8 cellular contexts compared by ENCODE assay signal in the genomic region with DNA sequence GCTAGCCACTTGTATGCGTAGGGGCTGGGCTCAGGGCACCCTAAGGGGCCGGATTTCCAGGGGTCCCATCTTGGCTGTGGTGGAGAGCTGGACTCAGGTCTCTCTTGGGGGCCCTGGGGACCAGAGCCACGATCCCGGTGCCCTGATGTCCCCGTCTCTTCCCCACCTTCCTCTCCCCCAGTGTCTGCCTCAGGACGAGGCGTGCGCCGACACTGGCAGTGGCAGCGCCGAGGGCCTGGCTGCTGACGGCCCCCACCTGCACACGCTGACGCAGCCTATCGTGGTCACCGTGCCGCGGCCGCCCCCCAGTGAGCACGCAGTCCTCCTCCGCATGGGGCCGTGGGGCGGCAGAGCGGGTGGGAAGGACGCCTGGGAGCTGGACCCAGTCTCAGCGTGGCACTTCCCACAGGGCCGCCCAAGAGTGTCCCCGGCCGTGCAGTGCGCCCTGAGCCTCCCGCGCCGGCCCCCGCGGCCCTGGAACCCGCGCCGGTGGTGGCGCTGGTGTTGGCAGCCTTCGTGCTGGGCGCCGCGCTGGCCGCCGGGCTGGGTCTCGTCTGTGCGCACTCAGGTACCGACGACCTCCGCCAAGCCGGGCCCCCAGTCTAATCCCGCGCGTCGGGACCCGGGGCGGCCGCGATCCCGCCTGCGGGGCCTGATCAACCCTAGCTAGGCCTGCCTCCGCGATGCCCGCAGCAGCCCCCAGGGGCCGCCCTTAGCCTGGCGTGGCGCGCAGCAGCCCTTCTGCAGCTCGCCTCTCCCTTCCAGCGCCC. TPM values are rescaled to one million over a fixed set of nuclear protein-coding genes. Genes with fewer than 3 reads are reported as not detected.
DNase-seq lines count a peak whose midpoint lies in the region; ATAC-seq and TF ChIP-seq lines count a peak whose summit lies in the region.

No MANE protein-coding gene starts in this region.

- H3K27me3 Mint-ChIP-seq in activated CD8-positive, alpha-beta T cell treated with anti-CD3 and anti-CD28 coated beads, Interleukin-2, amount 10 ng/mL, durations not matched to agents 7 days and 5 days (ENCODE audit: low read depth): peaks cover 30% of the 10 kb centered on the region

- H3K36me3 ChIP-seq in mucosa of descending colon (ENCODE audit: low read depth): no peaks in the 10 kb centered on the region
- peaks cover 8 to 22% (median 16%) of the 10 kb centered on the region in 3 donors for H3K36me3 ChIP-seq in tibial artery

- H3K4me1 Mint-ChIP-seq in activated CD8-positive, alpha-beta T cell treated with anti-CD3 and anti-CD28 coated beads, Interleukin-2, amount 10 ng/mL, durations not matched to agents 7 days and 5 days (ENCODE audit: low read depth): peaks cover 45% of the 10 kb centered on the region

- DNase-seq in GF-D8 (lab: John Stamatoyannopoulos, UW): peak; percentile 6
- DNase-seq in NCI-H1092 treated with DMSO at 0.1 percent for 48 hours (lab: John Stamatoyannopoulos, UW): peak; percentile 12
- DNase-seq in activated CD8-positive, alpha-beta T cell treated with anti-CD3 and anti-CD28 coated beads, Interleukin-2, amount 10 ng/mL, durations not matched to agents 7 days and 5 days: peak; percentile 68
- DNase-seq in effector CD8-positive, alpha-beta T cell (lab: John Stamatoyannopoulos, UW): peak; percentile 31
- DNase-seq in mucosa of descending colon: peak; percentile 63 to 76 (median 66)
- DNase-seq in tibial artery: peak in 1 of 2 donors; percentile 75
- DNase-seq in NAMALWA (ENCODE audit: low spot score): no peak

- peak overlapping the region; percentile 42 to 59 for H3K27ac ChIP-seq in tibial artery

- H3K9me3 Mint-ChIP-seq in activated CD8-positive, alpha-beta T cell treated with anti-CD3 and anti-CD28 coated beads, Interleukin-2, amount 10 ng/mL, durations not matched to agents 7 days and 5 days (ENCODE audit: insufficient read depth): no peaks in the 10 kb centered on the region

- H3K9me3 ChIP-seq in mucosa of descending colon (no peaks in the 10 kb centered on the region), tibial artery (no peaks in the 10 kb centered on the region)

- CTCF ChIA-PET in activated CD8-positive, alpha-beta T cell treated with anti-CD3 and anti-CD28 coated beads, Interleukin-2, amount 10 ng/mL, durations not matched to agents 7 days and 5 days (lab: Charles Lee): interaction anchor here (0.9 to 3.3 kb wide), 6 partner anchors 11 to 65 kb away, joined by 3 to 15 read pairs (median 7); a partner anchor contains a TSS

- H3K4me3 Mint-ChIP-seq in activated CD8-positive, alpha-beta T cell treated with anti-CD3 and anti-CD28 coated beads, Interleukin-2, amount 10 ng/mL, durations not matched to agents 7 days and 5 days: peak overlapping the region; percentile 69

- POLR2A ChIA-PET in activated CD8-positive, alpha-beta T cell treated with anti-CD3 and anti-CD28 coated beads, Interleukin-2, amount 10 ng/mL, durations not matched to agents 7 days and 5 days (lab: Charles Lee): interaction anchor here (1.1 to 1.6 kb wide), 4 partner anchors 9 to 287 kb away, joined by 3 to 6 read pairs (median 4); a partner anchor contains a TSS

- TF ChIP-seq CTCF in mucosa of descending colon (IDR thresholded peaks at IDR 0.05) (peak; percentile 60), tibial artery (IDR thresholded peaks at IDR 0.05) (peak; percentile 52 to 65)

- H3K4me1 ChIP-seq in mucosa of descending colon (ENCODE audit: low read depth) (peaks cover 51% of the 10 kb centered on the region), tibial artery (peaks cover 4 to 62% (median 55%) of the 10 kb centered on the region in 4 donors)

- peaks cover 0 to 58% of the 10 kb centered on the region in 2 donors for H3K27me3 ChIP-seq in tibial artery

- H3K4me3 ChIP-seq in mucosa of descending colon (no peak overlapping the region), tibial artery (peak overlapping the region; percentile 34 to 52)

- H3K36me3 Mint-ChIP-seq in activated CD8-positive, alpha-beta T cell treated with anti-CD3 and anti-CD28 coated beads, Interleukin-2, amount 10 ng/mL, durations not matched to agents 7 days and 5 days (ENCODE audit: low read depth): peaks cover 11% of the 10 kb centered on the region

- no peak overlapping the region for H3K27ac Mint-ChIP-seq in activated CD8-positive, alpha-beta T cell treated with anti-CD3 and anti-CD28 coated beads, Interleukin-2, amount 10 ng/mL, durations not matched to agents 7 days and 5 days

- ATAC-seq in activated CD8-positive, alpha-beta T cell treated with anti-CD3 and anti-CD28 coated beads, Interleukin-2, amount 10 ng/mL, durations not matched to agents 7 days and 5 days: peak; percentile 24
- ATAC-seq in mucosa of descending colon (no peak), HG02884 (IDR thresholded peaks at IDR 0.05; ENCODE audit: unreplicated experiment) (no peak)

- intact Hi-C loops in mucosa of descending colon (cut with DNase I, micrococcal nuclease): no loop called here
- intact Hi-C loops in tibial artery (cut with DNase I; ENCODE audit: low total_unique reads): loop anchor here (5.0 kb wide), 1 partner anchor 85 kb away; no protein-coding TSS in a partner anchor

RNA-seq across cellular contexts. Expression of a gene that starts 2.7 kb away (rescaled TPM):
- 10 to 100 TPM; 18.6 to 19.0 TPM for total RNA-seq in activated CD8-positive, alpha-beta T cell treated with anti-CD3 and anti-CD28 coated beads, Interleukin-2, amount 10 ng/mL, durations not matched to agents 7 days and 5 days
- total RNA-seq in mucosa of descending colon: 10 to 100 TPM; 10.7 to 22.1 (median 14.7) TPM

RNA-seq across cellular contexts. Expression of a gene that starts 2.8 kb away (rescaled TPM):
- 1 to 10 TPM; 2.7 to 3.6 TPM for total RNA-seq in activated CD8-positive, alpha-beta T cell treated with anti-CD3 and anti-CD28 coated beads, Interleukin-2, amount 10 ng/mL, durations not matched to agents 7 days and 5 days
- total RNA-seq in mucosa of descending colon: under 1 TPM in 1 of 3 donors, not detected in 2; 0.79 TPM

RNA-seq across cellular contexts. Expression of a gene that starts 8.5 kb away (rescaled TPM):
- under 1 TPM; 0.31 to 0.37 TPM for total RNA-seq in activated CD8-positive, alpha-beta T cell treated with anti-CD3 and anti-CD28 coated beads, Interleukin-2, amount 10 ng/mL, durations not matched to agents 7 days and 5 days
- 10 to 100 TPM in 1 of 3 donors, 1 to 10 TPM in 1, under 1 TPM in 1; 0.69 to 28.3 (median 1.9) TPM for total RNA-seq in mucosa of descending colon

RNA-seq across cellular contexts. Expression of a gene that starts 13.8 kb away (rescaled TPM):
- 10 to 100 TPM; 36.5 to 39.9 TPM for total RNA-seq in activated CD8-positive, alpha-beta T cell treated with anti-CD3 and anti-CD28 coated beads, Interleukin-2, amount 10 ng/mL, durations not matched to agents 7 days and 5 days
- total RNA-seq in mucosa of descending colon: 10 to 100 TPM; 31.5 to 49.2 (median 41.7) TPM

RNA-seq across cellular contexts. Expression of a gene that starts 26.0 kb away (rescaled TPM):
- 10 to 100 TPM; 63.6 to 69.6 TPM for total RNA-seq in activated CD8-positive, alpha-beta T cell treated with anti-CD3 and anti-CD28 coated beads, Interleukin-2, amount 10 ng/mL, durations not matched to agents 7 days and 5 days
- total RNA-seq in mucosa of descending colon: 10 to 100 TPM; 55.5 to 80.4 (median 63.4) TPM
